Comparison of ENCODE assay signal across 9 cellular contexts in the genomic region with DNA sequence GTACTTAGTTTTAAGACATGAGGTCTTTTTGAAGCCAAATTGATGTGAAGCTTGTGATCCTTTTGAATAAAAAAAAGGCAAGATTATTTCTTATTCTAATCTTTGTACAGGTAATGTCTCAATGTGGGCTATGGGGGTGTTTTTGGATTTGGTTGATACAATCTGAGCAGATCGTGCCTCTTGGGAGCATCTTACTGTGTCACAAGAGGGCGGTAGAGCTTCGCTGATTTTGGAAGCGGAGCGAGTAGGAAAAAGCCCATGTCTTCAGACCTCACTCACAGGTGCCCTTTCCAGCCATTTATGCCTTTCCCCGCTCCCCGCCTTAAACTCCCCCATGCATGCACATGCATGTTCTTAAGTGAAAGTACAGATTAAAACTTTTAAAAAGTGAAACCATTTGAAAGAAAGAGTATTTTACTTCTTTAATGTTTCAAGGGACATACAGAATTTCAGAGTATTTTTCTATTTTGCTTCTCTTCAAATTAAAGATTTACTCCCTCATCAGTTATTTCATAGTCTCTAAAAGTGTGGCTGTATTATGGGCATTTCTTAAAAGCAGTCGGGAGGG. TPM values are rescaled to one million over a fixed set of nuclear protein-coding genes. Genes with fewer than 3 reads are reported as not detected.
DNase-seq lines count a peak whose midpoint lies in the region; ATAC-seq, FAIRE-seq and TF ChIP-seq lines count a peak whose summit lies in the region.
"Had no signal": no experiment of that assay in that cellular context is flagged by ENCODE, and none has a peak within 500 bp of the region (broad histone marks: within the 10 kb centered on the region; RNA-seq: fewer than 3 reads in every experiment).

No MANE protein-coding gene starts in this region.

- no peak overlapping the region for H3K27ac ChIP-seq in RWPE1
- H3K27ac ChIP-seq: neutrophil had no signal

- no peaks in the 10 kb centered on the region for H3K36me3 Mint-ChIP-seq in activated naive CD8-positive, alpha-beta T cell treated with anti-CD3 and anti-CD28 coated beads for 36 hours

- H3K27me3 Mint-ChIP-seq in activated naive CD8-positive, alpha-beta T cell treated with anti-CD3 and anti-CD28 coated beads for 36 hours, result peaks cover 7% of the 10 kb centered on the region

- no peak for ATAC-seq in HG02840 (IDR thresholded peaks at IDR 0.05; ENCODE audit: low FRiP score, unreplicated experiment)

- no peaks in the 10 kb centered on the region for H3K9me3 Mint-ChIP-seq in activated naive CD8-positive, alpha-beta T cell treated with anti-CD3 and anti-CD28 coated beads for 36 hours

- CTCF ChIA-PET in RWPE1 (lab: Yijun Ruan, JAX), result interaction anchor here (0.6 to 1.2 kb wide), 6 partner anchors 19 to 613 kb away, joined by 4 to 10 read pairs (median 6); partner anchors contain the start of gene PUS3

- TF ChIP-seq CTCF in AG10803 (conservative IDR thresholded peaks at IDR 0.05; ENCODE audit: low read length), result peak; percentile 98
- TF ChIP-seq CTCF in RWPE1 (conservative IDR thresholded peaks at IDR 0.05; ENCODE audit: low read depth), result peak; percentile 89

- POLR2A ChIA-PET in RWPE1 (lab: Yijun Ruan, JAX; ENCODE audit: low non-redundant PET), result no interaction called here

- H3K27ac Mint-ChIP-seq in activated naive CD8-positive, alpha-beta T cell treated with anti-CD3 and anti-CD28 coated beads for 36 hours, result no peak overlapping the region

- intact Hi-C loops in head of caudate nucleus (cut with DNase I) (loop anchor here (5.0 kb wide), 1 partner anchor 269 kb away; no protein-coding TSS in a partner anchor), posterior vena cava (cut with DNase I) (loop anchor here (2.0 to 5.0 kb wide), 3 partner anchors 139 to 270 kb away; partner anchors contain the start of gene CDON (in 1 of the 2))

- no peak overlapping the region for H3K4me3 ChIP-seq in AG10803 (ENCODE audit: low read length)

- peak; percentile 86 for FAIRE-seq in GM19239 (lab: Jason Lieb, UNC)

- no peaks in the 10 kb centered on the region for H3K4me1 Mint-ChIP-seq in activated naive CD8-positive, alpha-beta T cell treated with anti-CD3 and anti-CD28 coated beads for 36 hours

- DNase-seq in AG10803 (ENCODE audit: low read depth) (peak; percentile 66), GM19239 (ENCODE audit: insufficient read length, low spot score) (peak; percentile 56), M059J (ENCODE audit: low read depth) (peak; percentile 73), RWPE1 (ENCODE audit: low spot score) (peak; percentile 67), head of caudate nucleus (peak; percentile 30 to 88 (median 74)), posterior vena cava (ENCODE audit: low spot score) (peak; percentile 79)
- DNase-seq in activated naive CD8-positive, alpha-beta T cell treated with anti-CD3 and anti-CD28 coated beads for 36 hours, result peak; percentile 50

- H3K4me3 Mint-ChIP-seq in activated naive CD8-positive, alpha-beta T cell treated with anti-CD3 and anti-CD28 coated beads for 36 hours, result no peak overlapping the region

RNA-seq across cellular contexts. Expression of gene DDX25, which starts 18.8 kb away (rescaled TPM):
- total RNA-seq in M059J (2014; rRNA removed; shearing (Covaris generic)), result not detected in 2 replicates
- under 1 TPM; 0.14 to 0.26 TPM for total RNA-seq in activated naive CD8-positive, alpha-beta T cell treated with anti-CD3 and anti-CD28 coated beads for 36 hours
- not detected for total RNA-seq in posterior vena cava

RNA-seq across cellular contexts. Expression of gene PUS3, which starts 20.1 kb away (rescaled TPM):
- total RNA-seq in M059J (2014; rRNA removed; shearing (Covaris generic)), result 18.6 and 30.0 TPM in 2 replicates
- total RNA-seq in activated naive CD8-positive, alpha-beta T cell treated with anti-CD3 and anti-CD28 coated beads for 36 hours, result 10 to 100 TPM; 16.1 to 23.3 TPM
- total RNA-seq in posterior vena cava, result 1 to 10 TPM; 7.1 to 9.1 TPM

RNA-seq across cellular contexts. Expression of gene VSIG10L2, which starts 22.7 kb away (rescaled TPM):
- total RNA-seq in M059J (2014; rRNA removed; shearing (Covaris generic)), result not detected in 2 replicates
- total RNA-seq in activated naive CD8-positive, alpha-beta T cell treated with anti-CD3 and anti-CD28 coated beads for 36 hours, result not detected
- under 1 TPM in 1 of 2 donors, not detected in 1; 0.14 TPM for total RNA-seq in posterior vena cava

RNA-seq across cellular contexts. Expression of gene HYLS1, which starts 35.6 kb away (rescaled TPM):
- 7.1 and 7.7 TPM in 2 replicates for total RNA-seq in M059J (2014; rRNA removed; shearing (Covaris generic))
- total RNA-seq in activated naive CD8-positive, alpha-beta T cell treated with anti-CD3 and anti-CD28 coated beads for 36 hours, result 1 to 10 TPM; 8.0 to 8.1 TPM
- 1 to 10 TPM; 3.7 to 5.0 TPM for total RNA-seq in posterior vena cava
